ENCODE assay signal across 24 cellular contexts in genomic region chr7:43140186-43140585, GRCh38. TPM values are rescaled to one million over a fixed set of nuclear protein-coding genes. Genes with fewer than 3 reads are reported as not detected.
DNase-seq lines count a peak whose midpoint lies in the region; ATAC-seq, FAIRE-seq and TF ChIP-seq lines count a peak whose summit lies in the region.
"Had no signal": no experiment of that assay in that cellular context is flagged by ENCODE, and none has a peak within 500 bp of the region (broad histone marks: within the 10 kb centered on the region; RNA-seq: fewer than 3 reads in every experiment).

No MANE protein-coding gene starts in this region.

- POLR2A ChIA-PET in A673 (lab: Charles Lee; ENCODE audit: low non-redundant PET) (no interaction called here), Caco-2 (lab: Charles Lee) (no interaction called here)

- H3K9ac ChIP-seq in HUES6 (ENCODE audit: low read length) (no peak overlapping the region), mesendoderm (ENCODE audit: low read length) (no peak overlapping the region)
- H3K9ac ChIP-seq: BLaER1 had no signal

- peaks cover 54% of the 10 kb centered on the region for H3K4me1 ChIP-seq in A673 (ENCODE audit: insufficient read depth, low read length, poor library complexity, severe bottlenecking)
- peaks cover 54% of the 10 kb centered on the region for H3K4me1 ChIP-seq in HUES6 (ENCODE audit: control insufficient read depth, insufficient read depth, low read length)
- H3K4me1 ChIP-seq in mesendoderm (ENCODE audit: control insufficient read depth, low read depth, low read length), result peaks cover 18% of the 10 kb centered on the region
- no peaks in the 10 kb centered on the region for H3K4me1 ChIP-seq in suprapubic skin
- no peaks in the 10 kb centered on the region for H3K4me1 ChIP-seq in Caco-2
- H3K4me1 ChIP-seq: A549 had no signal

- WGBS in mesendoderm (ENCODE audit: extremely low coverage, insufficient coverage, low lambda C conversion rate), result no CpG with 5 or more reads among the region's 7 CpGs
- 93% methylated on average over 7 of the region's 7 CpGs for WGBS in suprapubic skin

- no peak overlapping the region for H3K56ac ChIP-seq in mesendoderm (ENCODE audit: low read length)

- peak; percentile 58 for FAIRE-seq in bronchial epithelial cell (lab: Jason Lieb, UNC)
- FAIRE-seq: A549, GM12878, GM18507, H54 had no signal

- no peak overlapping the region for H3K27ac Mint-ChIP-seq in Caco-2 (ENCODE audit: unreplicated experiment)
- H3K27ac Mint-ChIP-seq: CD14-positive monocyte; CD4-positive, alpha-beta memory T cell; HFFc6 had no signal

- no peaks in the 10 kb centered on the region for H3K79me2 ChIP-seq in mesendoderm (ENCODE audit: control insufficient read depth, insufficient read depth, low read length)

- H3K9me3 ChIP-seq in A673 (ENCODE audit: low read depth, low read length, poor library complexity, severe bottlenecking) (no peaks in the 10 kb centered on the region), HUES6 (ENCODE audit: control insufficient read depth, insufficient read depth, low read depth, low read length) (no peaks in the 10 kb centered on the region), suprapubic skin (no peaks in the 10 kb centered on the region), Caco-2 (no peaks in the 10 kb centered on the region)
- H3K9me3 ChIP-seq: A549, BLaER1 had no signal

- H3K4ac ChIP-seq in mesendoderm (ENCODE audit: low read depth, low read length), result no peak overlapping the region

- no peaks in the 10 kb centered on the region for H3K79me1 ChIP-seq in mesendoderm (ENCODE audit: low read length)

- no peak overlapping the region for H2BK15ac ChIP-seq in mesendoderm (replicated peaks; ENCODE audit: low read depth)

- no peak overlapping the region for H2BK5ac ChIP-seq in mesendoderm (ENCODE audit: low read length)

- CTCF ChIA-PET in A673 (lab: Charles Lee) (no interaction called here), Caco-2 (lab: Charles Lee) (no interaction called here)

- peak overlapping the region; percentile 78 for H2BK120ac ChIP-seq in mesendoderm (ENCODE audit: low read depth, low read length)

- H3K4me2 ChIP-seq in mesendoderm (ENCODE audit: low read length), result no peak overlapping the region
- H3K4me2 ChIP-seq: A549, BLaER1 had no signal

- no peak for TF ChIP-seq EP300 in suprapubic skin (IDR thresholded peaks at IDR 0.05)

- no peak for TF ChIP-seq POLR2A in suprapubic skin (IDR thresholded peaks at IDR 0.05)

- no peak overlapping the region for H3K18ac ChIP-seq in mesendoderm (ENCODE audit: low read length)

- no peaks in the 10 kb centered on the region for H3K36me3 Mint-ChIP-seq in Caco-2 (ENCODE audit: insufficient read depth, unreplicated experiment)
- H3K36me3 Mint-ChIP-seq: CD14-positive monocyte; CD4-positive, alpha-beta memory T cell had no signal

- intact Hi-C loops in A673 (cut with micrococcal nuclease; ENCODE audit: unreplicated experiment), result no loop called here
- intact Hi-C loops in Caco-2 (cut with micrococcal nuclease; ENCODE audit: unreplicated experiment), result no loop called here

- H4K5ac ChIP-seq in mesendoderm (ENCODE audit: low read length), result no peak overlapping the region

- TF ChIP-seq CTCF in A673 (conservative IDR thresholded peaks at IDR 0.05; ENCODE audit: low read depth, low read length) (no peak), bronchial epithelial cell (IDR thresholded peaks at IDR 0.05; ENCODE audit: insufficient read depth, low read length, severe bottlenecking) (no peak), suprapubic skin (IDR thresholded peaks at IDR 0.05) (no peak), Caco-2 (IDR thresholded peaks at IDR 0.05; ENCODE audit: insufficient read depth in 1 of 2, low read depth in 1 of 2, low read length in 1 of 2, severe bottlenecking in 1 of 2, unreplicated experiment in 1 of 2) (no peak)

- H3K4me3 ChIP-seq in A673 (ENCODE audit: low read depth, low read length, poor library complexity, severe bottlenecking) (no peak overlapping the region), HUES6 (ENCODE audit: low read depth, low read length) (no peak overlapping the region), bronchial epithelial cell (ENCODE audit: low read depth, low read length) (no peak overlapping the region), mesendoderm (ENCODE audit: low read length) (no peak overlapping the region), suprapubic skin (no peak overlapping the region), Caco-2 (ENCODE audit: low read depth, low read length) (no peak overlapping the region)
- H3K4me3 ChIP-seq: A549, BLaER1, GM12878 had no signal

- DNase-seq in A673 (ENCODE audit: low spot score), result peak; percentile 55
- no peak for DNase-seq in bronchial epithelial cell (ENCODE audit: low read depth)
- DNase-seq in mesendoderm, result no peak
- no peak for DNase-seq in suprapubic skin (ENCODE audit: low spot score in 2 of 2)
- DNase-seq in Caco-2, result no peak
- DNase-seq: CD4-positive, alpha-beta memory T cell; DMS 273 treated with DMSO at 0.1 percent for 48 hours; DMS53; DND-41; EL; HFFc6; KG1 had no signal

- BruUV-seq in A673 (replicated peaks; lab: Mats Ljungman, UMichigan) (no TSS peak), Caco-2 (replicated peaks; lab: Mats Ljungman, UMichigan) (no TSS peak)

- H3K27me3 ChIP-seq in A673 (replicated peaks; ENCODE audit: insufficient read depth, low read depth, low read length, poor library complexity) (no peaks in the 10 kb centered on the region), HUES6 (ENCODE audit: control insufficient read depth, insufficient read depth, low read length) (no peaks in the 10 kb centered on the region), bronchial epithelial cell (ENCODE audit: control insufficient read depth, insufficient read depth, low read length) (peaks cover 2% of the 10 kb centered on the region), mesendoderm (ENCODE audit: insufficient read depth, low read length, poor library complexity) (no peaks in the 10 kb centered on the region), suprapubic skin (peaks cover 15% of the 10 kb centered on the region), Caco-2 (replicated peaks; ENCODE audit: control insufficient read depth, insufficient read depth, low read length) (no peaks in the 10 kb centered on the region)
- H3K27me3 ChIP-seq: BLaER1 had no signal

- H3K4me1 Mint-ChIP-seq in Caco-2 (ENCODE audit: low read depth, unreplicated experiment), result peaks cover 6% of the 10 kb centered on the region
- H3K4me1 Mint-ChIP-seq: CD14-positive monocyte; CD4-positive, alpha-beta memory T cell had no signal

- no peak overlapping the region for H3K4me3 Mint-ChIP-seq in Caco-2 (ENCODE audit: unreplicated experiment)
- H3K4me3 Mint-ChIP-seq: CD14-positive monocyte; CD4-positive, alpha-beta memory T cell; HFFc6 had no signal

- H3K9me3 Mint-ChIP-seq in Caco-2 (ENCODE audit: unreplicated experiment), result no peaks in the 10 kb centered on the region
- H3K9me3 Mint-ChIP-seq: CD4-positive, alpha-beta memory T cell; HFFc6 had no signal

- H3K36me3 ChIP-seq in A673 (ENCODE audit: insufficient read depth, low read length, poor library complexity, severe bottlenecking) (no peaks in the 10 kb centered on the region), HUES6 (ENCODE audit: control insufficient read depth, insufficient read depth, low read length) (no peaks in the 10 kb centered on the region), bronchial epithelial cell (ENCODE audit: control insufficient read depth, insufficient read depth, low read length) (no peaks in the 10 kb centered on the region), mesendoderm (ENCODE audit: control insufficient read depth, insufficient read depth, low read length) (no peaks in the 10 kb centered on the region), suprapubic skin (no peaks in the 10 kb centered on the region), Caco-2 (ENCODE audit: control insufficient read depth, insufficient read depth, low read length) (no peaks in the 10 kb centered on the region)

- no peak overlapping the region for H3K23ac ChIP-seq in mesendoderm (ENCODE audit: low read length)

- no peak for ATAC-seq in GM21447 (IDR thresholded peaks at IDR 0.05; ENCODE audit: unreplicated experiment)
- ATAC-seq: A549, GM12878 had no signal

- peak overlapping the region; percentile 14 for H4K8ac ChIP-seq in mesendoderm (ENCODE audit: low read depth, low read length)

- H2AK5ac ChIP-seq in mesendoderm (ENCODE audit: low read length), result no peak overlapping the region

- no peak overlapping the region for H3K27ac ChIP-seq in A673 (ENCODE audit: low read depth, low read length, poor library complexity, severe bottlenecking)
- H3K27ac ChIP-seq in HUES6 (ENCODE audit: low read depth, low read length), result 0 out of 2 replicates have a peak overlapping the region, but pooled peaks have one; percentile 35
- H3K27ac ChIP-seq in mesendoderm (ENCODE audit: low read depth, low read length), result no peak overlapping the region
- H3K27ac ChIP-seq in suprapubic skin, result no peak overlapping the region
- H3K27ac ChIP-seq: 22Rv1, A549, BLaER1, HL-60 had no signal

- peaks cover 10% of the 10 kb centered on the region for H3K27me3 Mint-ChIP-seq in Caco-2 (ENCODE audit: insufficient read depth, unreplicated experiment)

RNA-seq across cellular contexts. Expression of gene HECW1, which starts 27.7 kb away (rescaled TPM):
- total RNA-seq in A673 (2021) (0.39 and 0.57 TPM in 2 replicates), bronchial epithelial cell (under 0.01 TPM in 1 of 2 replicates, not detected in the other), suprapubic skin (under 1 TPM in 3 of 4 donors, not detected in 1; 0.17 to 0.73 (median 0.32) TPM), Caco-2 (2022) (1.7 and 1.8 TPM in 2 replicates)
- polyA plus RNA-seq in mesendoderm (2013, experiment 1 of 2), result 2.2 TPM
- polyA plus RNA-seq in mesendoderm (2013, experiment 2 of 2), result 1.5 TPM
- total RNA-seq: CD4-positive, alpha-beta memory T cell; G401; LHCN-M2 had no signal
- polyA plus RNA-seq: CD14-positive monocyte; CD4-positive, alpha-beta memory T cell had no signal
